ENCODE assay signal across 33 cellular contexts in genomic region chr5:36006161-36006560, GRCh38. TPM values are rescaled to one million over a fixed set of nuclear protein-coding genes. Genes with fewer than 3 reads are reported as not detected.
"Had no signal": no experiment of that assay in that cellular context is flagged by ENCODE, and none has a peak within 500 bp of the region (broad histone marks: within the 10 kb centered on the region; RNA-seq: fewer than 3 reads in every experiment).

No MANE protein-coding gene starts in this region.

- ATAC-seq: activated T-cell treated with anti-CD3 and anti-CD28 coated beads, Interleukin-2, amount 50 U/mL, for 72 hours; foreskin keratinocyte; gastrocnemius medialis; T-helper 17 cell; WTC11 had no signal

- H3K4me1 ChIP-seq: esophagus muscularis mucosa, foreskin keratinocyte, gastrocnemius medialis had no signal

- H3K9me3 ChIP-seq: gastrocnemius medialis had no signal

- H3K36me3 ChIP-seq: brain microvascular endothelial cell, esophagus muscularis mucosa, gastrocnemius medialis had no signal

- DNase-seq: activated CD4-positive, alpha-beta memory T cell treated with anti-CD3 and anti-CD28 coated beads, Interleukin-2, amount 10 ng/mL, durations not matched to agents 7 days and 5 days; activated CD4-positive, alpha-beta T cell treated with anti-CD3 and anti-CD28 coated beads for 1 hour; activated CD4-positive, alpha-beta T cell treated with anti-CD3 and anti-CD28 coated beads for 4 hours; activated CD4-positive, alpha-beta T cell treated with anti-CD3 and anti-CD28 coated beads, Interleukin-2, amount 10 ng/mL, durations not matched to agents 7 days and 5 days; activated CD4-positive, alpha-beta T cell treated with anti-CD3 and anti-CD28 coated beads, Interleukin-2, amount 50 U/mL, for 4 hours; activated CD8-positive, alpha-beta memory T cell treated with anti-CD3 and anti-CD28 coated beads, Interleukin-2, amount 50 U/mL, for 48 hours; activated effector memory CD4-positive, alpha-beta T cell treated with Interleukin-2 at 50 U/mL for 16 hours; activated gamma-delta T cell treated with Interleukin-2 at 50 U/mL for 16 hours; activated naive CD4-positive, alpha-beta T cell treated with anti-CD3 and anti-CD28 coated beads, Interleukin-2, amount 50 U/mL, for 16 hours; activated naive CD4-positive, alpha-beta T cell treated with Interleukin-2 at 50 U/mL for 16 hours; activated T-cell treated with anti-CD3 and anti-CD28 coated beads for 4 hours; activated T-cell treated with anti-CD3 and anti-CD28 coated beads, Interleukin-2, amount 50 U/mL, for 24 hours; activated T-cell treated with anti-CD3 and anti-CD28 coated beads, Interleukin-2, amount 50 U/mL, for 72 hours; amniotic stem cell; anterior cingulate cortex; brain microvascular endothelial cell; dorsolateral prefrontal cortex; effector memory CD4-positive, alpha-beta T cell; endodermal cell; foreskin keratinocyte; gastrocnemius medialis; glutamatergic neuron; T-helper 1 cell; T-helper 17 cell; T1000 had no signal

- H3K4me3 ChIP-seq: coronary artery, dorsolateral prefrontal cortex, esophagus muscularis mucosa, gastrocnemius medialis had no signal

- H3K27ac ChIP-seq: brain microvascular endothelial cell, coronary artery, dorsolateral prefrontal cortex, esophagus muscularis mucosa, foreskin keratinocyte, gastrocnemius medialis had no signal

- FAIRE-seq: astrocyte had no signal

- H3K27me3 ChIP-seq: brain microvascular endothelial cell, esophagus muscularis mucosa, gastrocnemius medialis had no signal

RNA-seq across cellular contexts. Expression of gene UGT3A1, which starts 15.0 kb away (rescaled TPM):
- total RNA-seq: activated CD4-positive, alpha-beta memory T cell treated with anti-CD3 and anti-CD28 coated beads, Interleukin-2, amount 10 ng/mL, durations not matched to agents 7 days and 5 days; activated CD4-positive, alpha-beta T cell treated with anti-CD3 and anti-CD28 coated beads, Interleukin-2, amount 10 ng/mL, durations not matched to agents 7 days and 5 days; activated T-cell treated with anti-CD3 and anti-CD28 coated beads, Interleukin-2, amount 50 U/mL, for 72 hours; bronchial epithelial cell; cardiac septum; cerebellum; esophagus muscularis mucosa; foreskin keratinocyte; T-helper 17 cell had no signal
- polyA plus RNA-seq: adipose tissue, foreskin keratinocyte had no signal
